Comparison of ENCODE assay signal across 28 cellular contexts in the genomic region with DNA sequence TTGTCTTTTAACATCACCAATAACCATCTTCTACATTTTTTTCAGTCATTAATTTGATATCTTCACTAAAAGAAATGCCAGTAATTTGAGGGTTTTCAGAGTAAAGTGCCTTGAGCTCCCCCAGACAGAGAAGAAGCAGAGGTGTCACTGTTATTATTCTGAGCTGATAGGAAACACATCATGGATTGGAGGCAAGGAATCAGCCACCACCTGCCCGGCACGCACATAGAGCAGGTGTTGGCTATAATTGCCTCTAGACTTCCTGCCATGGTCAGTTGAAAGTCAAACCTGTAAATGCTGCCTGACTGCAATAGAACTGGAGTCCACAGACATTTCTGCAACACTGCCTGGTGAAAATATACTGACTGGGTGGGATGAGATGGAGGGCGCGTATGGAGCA.
DNase-seq lines count a peak whose midpoint lies in the region.
"Had no signal": no experiment of that assay in that cellular context is flagged by ENCODE, and none has a peak within 500 bp of the region (broad histone marks: within the 10 kb centered on the region; RNA-seq: fewer than 3 reads in every experiment).

No MANE protein-coding gene starts in this region.

- H3K27me3 ChIP-seq in thymus (ENCODE audit: control insufficient read depth, insufficient read depth): no peaks in the 10 kb centered on the region
- H3K27me3 ChIP-seq: uterus had no signal

- peaks cover 22% of the 10 kb centered on the region for H3K4me1 ChIP-seq in thymus (ENCODE audit: control insufficient read depth, insufficient read depth, low read length)
- H3K4me1 ChIP-seq: psoas muscle, uterus had no signal

- H3K27ac ChIP-seq in thymus (ENCODE audit: low read depth): peak overlapping the region; percentile 72
- H3K27ac ChIP-seq: psoas muscle, uterus had no signal

- no peaks in the 10 kb centered on the region for H3K36me3 Mint-ChIP-seq in activated naive CD8-positive, alpha-beta T cell treated with anti-CD3 and anti-CD28 coated beads for 36 hours
- H3K36me3 Mint-ChIP-seq: activated naive CD4-positive, alpha-beta T cell treated with anti-CD3 and anti-CD28 coated beads, Interleukin-2, amount 10 ng/mL, durations not matched to agents 7 days and 5 days; mesothelial cell of epicardium had no signal

- H3K9me3 Mint-ChIP-seq in activated naive CD8-positive, alpha-beta T cell treated with anti-CD3 and anti-CD28 coated beads for 36 hours: peaks cover 10% of the 10 kb centered on the region

- H3K36me3 ChIP-seq in thymus (ENCODE audit: control insufficient read depth, insufficient read depth): no peaks in the 10 kb centered on the region
- H3K36me3 ChIP-seq: uterus had no signal

- WGBS in thymus: 59% methylated on average over 4 of the region's 4 CpGs

- H3K9me3 ChIP-seq in thymus (ENCODE audit: control insufficient read depth): no peaks in the 10 kb centered on the region
- H3K9me3 ChIP-seq: psoas muscle, uterus had no signal

- DNase-seq in NCI-H1417 (lab: John Stamatoyannopoulos, UW) (peak in 2 of 3 experiments; percentile 7 to 63), NCI-H1417 treated with DMSO at 0.1 percent for 48 hours (lab: John Stamatoyannopoulos, UW) (no peak), NCI-H2029 treated with DMSO at 0.1 percent for 48 hours (lab: John Stamatoyannopoulos, UW) (peak; percentile 38), SW480 (ENCODE audit: low spot score) (peak; percentile 29), LoVo (ENCODE audit: low spot score) (no peak)
- no peak for DNase-seq in activated naive CD8-positive, alpha-beta T cell treated with anti-CD3 and anti-CD28 coated beads for 36 hours
- no peak for DNase-seq in activated naive CD4-positive, alpha-beta T cell treated with Interleukin-2 at 50 U/mL for 16 hours
- DNase-seq: activated CD4-positive, alpha-beta T cell treated with anti-CD3 and anti-CD28 coated beads, Interleukin-2, amount 50 U/mL, for 48 hours; activated CD4-positive, CD25-positive, alpha-beta regulatory T cell; activated naive CD4-positive, alpha-beta T cell treated with anti-CD3 and anti-CD28 coated beads, Interleukin-2, amount 10 ng/mL, durations not matched to agents 7 days and 5 days; amniotic stem cell; foreskin fibroblast; GF-D8; HCEC 1CT; head of caudate nucleus; KG1; kidney; naive thymus-derived CD4-positive, alpha-beta T cell; NCI-H187; NCI-H2227 treated with DMSO at 0.1 percent for 48 hours; NCI-H82; occipital lobe; psoas muscle; stimulated activated CD4-positive, alpha-beta T cell treated with anti-CD3 and anti-CD28 coated beads, Interleukin-15, amount 100 ng/mL, for 24 hours; stimulated activated naive B cell treated with anti-CD40 and anti-IgM and Interleukin-4, amounts not matched to agents 10 μg/mL and 1 μg/mL and 100 μg/mL, for 72 hours had no signal

- H3K4me1 Mint-ChIP-seq in activated naive CD8-positive, alpha-beta T cell treated with anti-CD3 and anti-CD28 coated beads for 36 hours: no peaks in the 10 kb centered on the region
- H3K4me1 Mint-ChIP-seq: activated naive CD4-positive, alpha-beta T cell treated with anti-CD3 and anti-CD28 coated beads, Interleukin-2, amount 10 ng/mL, durations not matched to agents 7 days and 5 days; mesothelial cell of epicardium had no signal

- H3K27ac Mint-ChIP-seq in activated naive CD8-positive, alpha-beta T cell treated with anti-CD3 and anti-CD28 coated beads for 36 hours: no peak overlapping the region
- H3K27ac Mint-ChIP-seq: activated naive CD4-positive, alpha-beta T cell treated with anti-CD3 and anti-CD28 coated beads, Interleukin-2, amount 10 ng/mL, durations not matched to agents 7 days and 5 days; mesothelial cell of epicardium; stimulated activated naive B cell treated with anti-CD40 and anti-IgM and Interleukin-4, amounts not matched to agents 10 μg/mL and 1 μg/mL and 100 μg/mL, for 72 hours had no signal

- H3K4me3 Mint-ChIP-seq in activated naive CD8-positive, alpha-beta T cell treated with anti-CD3 and anti-CD28 coated beads for 36 hours: no peak overlapping the region
- H3K4me3 Mint-ChIP-seq: activated naive CD4-positive, alpha-beta T cell treated with anti-CD3 and anti-CD28 coated beads, Interleukin-2, amount 10 ng/mL, durations not matched to agents 7 days and 5 days; mesothelial cell of epicardium; stimulated activated naive B cell treated with anti-CD40 and anti-IgM and Interleukin-4, amounts not matched to agents 10 μg/mL and 1 μg/mL and 100 μg/mL, for 72 hours had no signal

- H3K4me3 ChIP-seq in thymus (ENCODE audit: low read length): no peak overlapping the region
- H3K4me3 ChIP-seq: psoas muscle, uterus had no signal

- H3K27me3 Mint-ChIP-seq in activated naive CD8-positive, alpha-beta T cell treated with anti-CD3 and anti-CD28 coated beads for 36 hours: no peaks in the 10 kb centered on the region
- H3K27me3 Mint-ChIP-seq: activated naive CD4-positive, alpha-beta T cell treated with anti-CD3 and anti-CD28 coated beads, Interleukin-2, amount 10 ng/mL, durations not matched to agents 7 days and 5 days had no signal

Comparison
In these comparisons a context has a peak if more than half of its experiments do, and no peak if none do; other contexts are left out.
1. DNase-seq: peak in NCI-H1417 (2 of 3), NCI-H2029 treated with DMSO at 0.1 percent for 48 hours (single experiment) and SW480 (single experiment); none in NCI-H1417 treated with DMSO at 0.1 percent for 48 hours (single experiment), activated naive CD8-positive, alpha-beta T cell treated with anti-CD3 and anti-CD28 coated beads for 36 hours (single experiment), LoVo (single experiment) and activated naive CD4-positive, alpha-beta T cell treated with Interleukin-2 at 50 U/mL for 16 hours (single experiment).